ENCODE assay signal across 16 cellular contexts in the genomic region with DNA sequence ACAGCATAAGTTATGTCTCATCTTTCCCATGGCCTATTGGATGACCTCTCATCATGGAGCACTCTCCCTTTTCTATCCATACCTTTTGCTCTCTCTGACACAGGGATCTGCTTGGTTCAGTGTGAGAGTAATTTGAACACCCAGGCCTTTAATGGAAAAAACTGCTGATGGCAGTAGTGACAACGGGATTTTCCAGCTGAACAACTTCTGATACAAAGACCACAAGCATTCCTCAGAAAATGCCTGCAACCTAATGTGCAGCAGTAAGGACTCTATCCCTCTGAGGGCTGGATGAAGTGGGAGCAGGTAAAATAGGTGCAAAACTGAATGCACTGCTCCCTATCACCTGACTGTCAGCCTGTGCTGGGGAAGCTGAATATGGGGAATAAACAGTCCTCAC.
"Had no signal": no experiment of that assay in that cellular context is flagged by ENCODE, and none has a peak within 500 bp of the region (broad histone marks: within the 10 kb centered on the region; RNA-seq: fewer than 3 reads in every experiment).

No MANE protein-coding gene starts in this region.

- H3K27ac ChIP-seq: colonic mucosa, foreskin keratinocyte, suprapubic skin, thyroid gland, upper lobe of right lung, vagina had no signal

- DNase-seq: colonic mucosa; dermis blood vessel endothelial cell; erythroblast; foreskin keratinocyte; left colon; mammary epithelial cell; naive B cell; right cardiac atrium; small intestine; stimulated activated CD4-positive, alpha-beta T cell treated with anti-CD3 and anti-CD28 coated beads, Interleukin-2, amount 100 ng/mL, for 48 hours; stimulated activated naive CD4-positive, alpha-beta T cell treated with Interleukin-2 at 50 U/mL for 16 hours; thyroid gland; upper lobe of right lung had no signal

- H3K4me1 ChIP-seq: colonic mucosa, foreskin keratinocyte, suprapubic skin, thyroid gland, upper lobe of right lung, vagina had no signal

- H3K27ac Mint-ChIP-seq: naive B cell, nephron had no signal

- H3K36me3 Mint-ChIP-seq: naive B cell had no signal

- H3K27me3 ChIP-seq: colonic mucosa, suprapubic skin, thyroid gland, vagina had no signal

- H3K4me3 ChIP-seq: colonic mucosa, suprapubic skin, thyroid gland, upper lobe of right lung, vagina had no signal

- H3K9me3 Mint-ChIP-seq: nephron had no signal

- ATAC-seq: foreskin keratinocyte, left colon, right cardiac atrium, upper lobe of right lung had no signal

- H3K4me1 Mint-ChIP-seq: naive B cell, nephron had no signal

- H3K36me3 ChIP-seq: colonic mucosa, suprapubic skin, thyroid gland, upper lobe of right lung, vagina had no signal

- H3K9me3 ChIP-seq: colonic mucosa, suprapubic skin, thyroid gland, upper lobe of right lung, vagina had no signal

- H3K4me3 Mint-ChIP-seq: naive B cell, nephron had no signal
